In the genomic region with DNA sequence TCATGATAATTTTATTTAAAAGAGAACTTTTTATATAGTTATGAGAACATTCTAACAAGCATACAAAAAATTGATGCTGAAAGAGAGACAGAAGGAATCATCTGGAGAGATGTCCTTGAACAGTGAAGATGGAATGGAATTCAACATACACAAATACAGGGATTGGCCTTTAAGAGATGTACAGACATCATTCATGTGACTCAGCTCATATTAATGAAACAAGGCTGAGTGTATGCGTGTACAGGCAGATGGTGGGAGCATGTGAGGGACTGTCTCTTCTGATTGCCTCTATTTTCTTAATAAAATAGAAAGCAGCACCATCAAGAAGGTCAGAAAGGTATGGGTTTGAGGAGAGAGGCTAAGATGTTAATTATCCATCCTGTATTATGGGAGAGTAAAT, we compare ENCODE assay signal across 14 cellular contexts.
DNase-seq lines count a peak whose midpoint lies in the region; ATAC-seq and TF ChIP-seq lines count a peak whose summit lies in the region.
"Had no signal": no experiment of that assay in that cellular context is flagged by ENCODE, and none has a peak within 500 bp of the region (broad histone marks: within the 10 kb centered on the region; RNA-seq: fewer than 3 reads in every experiment).

No MANE protein-coding gene starts in this region.

- 50% methylated on average over 1 of the region's 1 CpG for WGBS in mesenchymal stem cell

- POLR2A ChIA-PET in RWPE1 (lab: Yijun Ruan, JAX; ENCODE audit: low non-redundant PET) = no interaction called here

- H3K4me2 ChIP-seq in mesenchymal stem cell (ENCODE audit: low read length, poor library complexity, severe bottlenecking) = no peak overlapping the region
- H3K4me2 ChIP-seq: BLaER1 treated with 17β-estradiol and CSF1 and Interleukin-3, amounts not matched to agents 10 nM and 100 nM had no signal

- H2BK12ac ChIP-seq in mesenchymal stem cell (ENCODE audit: low read length in 2 of 2) = no peak overlapping the region

- CTCF ChIA-PET in RWPE1 (lab: Yijun Ruan, JAX) = no interaction called here

- H3K9me3 ChIP-seq in mesenchymal stem cell (ENCODE audit: control insufficient read depth, low read length) = no peaks in the 10 kb centered on the region
- H3K9me3 ChIP-seq: BLaER1 treated with 17β-estradiol and CSF1 and Interleukin-3, amounts not matched to agents 10 nM and 100 nM had no signal

- H3K4ac ChIP-seq in mesenchymal stem cell (ENCODE audit: low read depth in 1 of 2, low read length in 2 of 2) = no peak overlapping the region

- ATAC-seq in left ventricle myocardium superior = no peak
- ATAC-seq: CD8-positive, alpha-beta T cell had no signal

- H3K79me1 ChIP-seq in mesenchymal stem cell (replicated peaks; ENCODE audit: low read length, poor library complexity, severe bottlenecking) = no peaks in the 10 kb centered on the region

- intact Hi-C loops in left ventricle myocardium superior (cut with micrococcal nuclease) = no loop called here

- no peaks in the 10 kb centered on the region for H3K4me1 ChIP-seq in mesenchymal stem cell (ENCODE audit: control insufficient read depth, insufficient read depth, low read depth, low read length)
- H3K4me1 ChIP-seq: BLaER1 treated with 17β-estradiol and CSF1 and Interleukin-3, amounts not matched to agents 10 nM and 100 nM had no signal

- H3K36me3 ChIP-seq in mesenchymal stem cell (ENCODE audit: control insufficient read depth in 1 of 2, insufficient read depth in 2 of 2, low read depth in 1 of 2, low read length in 2 of 2) = no peaks in the 10 kb centered on the region
- H3K36me3 ChIP-seq: BLaER1 treated with 17β-estradiol and CSF1 and Interleukin-3, amounts not matched to agents 10 nM and 100 nM had no signal

- H4K91ac ChIP-seq in mesenchymal stem cell (ENCODE audit: low read length) = no peak overlapping the region

- in situ Hi-C loops in astrocyte of the spinal cord (cut with HindIII; ENCODE audit: low sequenced_read_pairs) = no loop called here

- H3K27ac ChIP-seq in mesenchymal stem cell (ENCODE audit: low read length, poor library complexity, severe bottlenecking) (no peak overlapping the region), RWPE1 (no peak overlapping the region)
- H3K27ac ChIP-seq: BLaER1 treated with 17β-estradiol and CSF1 and Interleukin-3, amounts not matched to agents 10 nM and 100 nM; HL-60 had no signal

- H3K18ac ChIP-seq in mesenchymal stem cell (ENCODE audit: low read depth in 1 of 2, low read length in 2 of 2) = no peak overlapping the region

- H2AFZ ChIP-seq in mesenchymal stem cell (ENCODE audit: low read depth, low read length) = no peak overlapping the region

- H2BK5ac ChIP-seq in mesenchymal stem cell (ENCODE audit: low read depth, low read length, poor library complexity, severe bottlenecking) = no peak overlapping the region

- no peak overlapping the region for H2AK5ac ChIP-seq in mesenchymal stem cell (ENCODE audit: low read length, severe bottlenecking)

- no peak for TF ChIP-seq CTCF in astrocyte of the spinal cord (IDR thresholded peaks at IDR 0.05; ENCODE audit: low read depth, low read length)
- no peak for TF ChIP-seq CTCF in epithelial cell of esophagus (IDR thresholded peaks at IDR 0.05; ENCODE audit: insufficient read depth, low read depth, low read length, missing control alignments)
- TF ChIP-seq CTCF in RWPE1 (conservative IDR thresholded peaks at IDR 0.05; ENCODE audit: low read depth) = no peak

- no peak overlapping the region for H3K23ac ChIP-seq in mesenchymal stem cell (ENCODE audit: low read length in 2 of 2)

- H2BK15ac ChIP-seq in mesenchymal stem cell (ENCODE audit: low read depth, poor library complexity, severe bottlenecking) = no peak overlapping the region

- H2BK120ac ChIP-seq in mesenchymal stem cell (ENCODE audit: low read depth, low read length) = no peak overlapping the region

- peak; percentile 9 for DNase-seq in HCEC 1CT
- DNase-seq in astrocyte of the spinal cord (ENCODE audit: low read depth, low spot score) = peak; percentile 1
- DNase-seq in epithelial cell of esophagus (ENCODE audit: low read depth) = peak; percentile 39
- DNase-seq in mesenchymal stem cell = peak; percentile 12
- DNase-seq in occipital lobe (lab: John Stamatoyannopoulos, UW) = no peak
- no peak for DNase-seq in left ventricle myocardium superior
- DNase-seq in RWPE1 (ENCODE audit: low spot score) = no peak
- DNase-seq: Calu3; CD8-positive, alpha-beta T cell; DMS79 treated with DMSO at 0.1 percent for 48 hours; GOT3; H7 had no signal

- H4K8ac ChIP-seq in mesenchymal stem cell (ENCODE audit: low read length) = no peak overlapping the region

- no peak overlapping the region for H3K9ac ChIP-seq in mesenchymal stem cell (ENCODE audit: low read length)
- H3K9ac ChIP-seq: BLaER1 treated with 17β-estradiol and CSF1 and Interleukin-3, amounts not matched to agents 10 nM and 100 nM had no signal

- H3K4me3 ChIP-seq in astrocyte of the spinal cord (ENCODE audit: low read depth, low read length) (no peak overlapping the region), epithelial cell of esophagus (ENCODE audit: low read length) (no peak overlapping the region), mesenchymal stem cell (ENCODE audit: insufficient read depth in 1 of 2, low read depth in 1 of 2, low read length in 2 of 2) (no peak overlapping the region)
- H3K4me3 ChIP-seq: BLaER1 treated with 17β-estradiol and CSF1 and Interleukin-3, amounts not matched to agents 10 nM and 100 nM had no signal

- no peaks in the 10 kb centered on the region for H3K27me3 ChIP-seq in mesenchymal stem cell (ENCODE audit: control insufficient read depth in 1 of 2, insufficient read depth in 1 of 2, low read length in 2 of 2)
- H3K27me3 ChIP-seq: BLaER1 treated with 17β-estradiol and CSF1 and Interleukin-3, amounts not matched to agents 10 nM and 100 nM had no signal

- H3K14ac ChIP-seq in mesenchymal stem cell (ENCODE audit: low read length in 2 of 2) = no peak overlapping the region

Comparison
In these comparisons a context has a peak if more than half of its experiments do, and no peak if none do; other contexts are left out.
1. DNase-seq: peak in HCEC 1CT (single experiment), astrocyte of the spinal cord (single experiment), epithelial cell of esophagus (single experiment) and mesenchymal stem cell (single experiment); none in occipital lobe (single experiment), left ventricle myocardium superior (single experiment) and RWPE1 (single experiment).